In the genomic region with DNA sequence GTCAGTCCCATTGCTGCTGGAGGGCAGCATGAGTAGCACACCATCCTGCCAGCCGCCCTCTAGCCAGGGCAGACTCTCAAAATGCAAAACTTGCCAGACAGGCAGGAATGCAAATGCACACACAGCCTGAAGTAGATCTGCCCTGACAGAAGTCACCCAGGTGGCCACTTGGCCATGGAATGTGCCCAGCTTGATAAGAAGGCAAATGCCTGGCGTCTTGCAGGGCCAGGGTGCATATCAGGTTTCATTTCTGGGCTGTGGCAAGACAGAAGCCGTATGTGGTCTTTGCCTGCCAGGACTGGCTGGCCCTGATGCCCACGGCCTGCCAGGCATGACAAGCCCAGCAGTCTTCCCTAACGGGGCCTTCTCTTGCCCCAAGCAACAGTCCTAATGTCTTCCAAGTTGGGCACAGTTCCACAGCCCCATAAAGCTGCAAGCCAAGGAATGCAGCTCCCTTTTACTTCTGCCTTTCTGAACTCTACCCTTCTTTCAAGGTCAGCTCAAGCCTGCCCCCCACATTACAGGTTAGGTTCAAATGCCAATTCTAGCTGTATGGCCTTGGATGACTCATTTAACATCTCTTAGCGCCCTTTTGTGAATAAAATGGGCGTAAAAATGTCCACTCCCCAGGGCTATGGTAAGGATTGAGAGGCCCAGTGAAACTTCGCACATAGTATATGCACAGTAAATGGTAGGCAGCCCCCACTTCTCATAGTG, we compare ENCODE assay signal across 13 cellular contexts. TPM values are rescaled to one million over a fixed set of nuclear protein-coding genes. Genes with fewer than 3 reads are reported as not detected.
DNase-seq lines count a peak whose midpoint lies in the region; ATAC-seq, FAIRE-seq and TF ChIP-seq lines count a peak whose summit lies in the region.
"Had no signal": no experiment of that assay in that cellular context is flagged by ENCODE, and none has a peak within 500 bp of the region (broad histone marks: within the 10 kb centered on the region; RNA-seq: fewer than 3 reads in every experiment).

No MANE protein-coding gene starts in this region.

- H3K9me3 ChIP-seq in Panc1 (ENCODE audit: control insufficient read depth, insufficient read depth, low read depth, low read length) = no peaks in the 10 kb centered on the region
- no peaks in the 10 kb centered on the region for H3K9me3 ChIP-seq in stomach

- FAIRE-seq in GM12891 (lab: Jason Lieb, UNC) (no peak), RCC 7860 (lab: Jason Lieb, UNC) (no peak)

- H3K27ac ChIP-seq in Panc1 (ENCODE audit: low read length) (no peak overlapping the region), stomach (peak overlapping the region; percentile 72 to 79 (median 77))
- H3K27ac ChIP-seq: KMS-11 had no signal

- in situ Hi-C loops in Panc1 (cut with HindIII; ENCODE audit: low pct_unique_long_range_greater_than_20kb, low sequenced_read_pairs) = no loop called here

- TF ChIP-seq POLR2A in stomach (IDR thresholded peaks at IDR 0.05) (no peak), GM12891 (IDR thresholded peaks at IDR 0.05; ENCODE audit: low read depth, low read length) (no peak)

- no peaks in the 10 kb centered on the region for H3K4me1 ChIP-seq in Panc1 (ENCODE audit: control insufficient read depth, insufficient read depth, low read length)
- peaks cover 36 to 76% (median 56%) of the 10 kb centered on the region in 4 donors for H3K4me1 ChIP-seq in stomach

- peaks cover 7% of the 10 kb centered on the region; the same call in 1 of the 2 replicates for H3K27me3 ChIP-seq in Panc1 (ENCODE audit: control insufficient read depth, insufficient read depth, low read length)
- no peaks in the 10 kb centered on the region for H3K27me3 ChIP-seq in stomach

- ATAC-seq in Panc1 (peak; percentile 47; the same call in 1 of the 2 replicates), HG03565 (IDR thresholded peaks at IDR 0.05; ENCODE audit: unreplicated experiment) (no peak)
- ATAC-seq: activated T-cell treated with anti-CD3 and anti-CD28 coated beads, Interleukin-2, amount 50 U/mL, for 4 hours had no signal

- CTCF ChIA-PET in Panc1 (lab: Charles Lee) = no interaction called here

- TF ChIP-seq EP300 in stomach (IDR thresholded peaks at IDR 0.05) = no peak

- WGBS in stomach, 5 donors = 35 to 56% (median 46%) methylated on average over 8 of the region's 8 CpGs

- H3K4me3 ChIP-seq in Panc1 (ENCODE audit: low read depth in 2 of 2, low read length in 2 of 2) = no peak overlapping the region
- no peak overlapping the region for H3K4me3 ChIP-seq in stomach

- no peaks in the 10 kb centered on the region for H3K36me3 ChIP-seq in Panc1 (ENCODE audit: control insufficient read depth, insufficient read depth, low read length)
- H3K36me3 ChIP-seq in stomach = no peaks in the 10 kb centered on the region

- TF ChIP-seq CTCF in Panc1 (IDR thresholded peaks at IDR 0.05) (no peak), stomach (IDR thresholded peaks at IDR 0.05) (no peak)

- peak; percentile 14 for DNase-seq in NCI-H1092 (lab: John Stamatoyannopoulos, UW)
- no peak for DNase-seq in NCI-H1092 treated with DMSO at 0.1 percent for 48 hours (lab: John Stamatoyannopoulos, UW)
- no peak for DNase-seq in Panc1 (ENCODE audit: low read depth, low spot score)
- DNase-seq in iPS-NIHi11 (ENCODE audit: low spot score) = peak; percentile 36
- peak; percentile 91 for DNase-seq in stomach
- no peak for DNase-seq in GM12891 (ENCODE audit: insufficient read length, low spot score)
- DNase-seq in RCC 7860 (ENCODE audit: low spot score) = no peak
- DNase-seq: activated T-cell treated with anti-CD3 and anti-CD28 coated beads, Interleukin-2, amount 50 U/mL, for 4 hours; DND-41; midbrain had no signal

- intact Hi-C loops in Panc1 (cut with micrococcal nuclease; ENCODE audit: unreplicated experiment) (no loop called here), stomach (cut with DNase I; ENCODE audit: low total_unique reads) (no loop called here)

- POLR2A ChIA-PET in Panc1 (lab: Charles Lee) = no interaction called here

- BruUV-seq in Panc1 (replicated peaks; lab: Mats Ljungman, UMichigan) = no TSS peak

TF ChIP-seq in GM12891, 5 proteins besides CTCF, POLR2A, EP300 and RAD21:
- TF ChIP-seq POU2F2 (IDR thresholded peaks at IDR 0.05; ENCODE audit: low read depth, low read length) (no peak), SPI1 (IDR thresholded peaks at IDR 0.05; ENCODE audit: low read depth, low read length) (no peak), POLR2AphosphoS5 (IDR thresholded peaks at IDR 0.05; ENCODE audit: low read depth, low read length) (no peak), TAF1 (IDR thresholded peaks at IDR 0.05; ENCODE audit: low read depth, low read length) (no peak), PAX5 (IDR thresholded peaks at IDR 0.05; ENCODE audit: insufficient read depth, low read length, severe bottlenecking) (no peak)

RNA-seq across cellular contexts. Expression of a gene that starts 29.7 kb away (rescaled TPM):
- 0.64 TPM for total RNA-seq in Panc1 (2021; ENCODE audit: unreplicated experiment)
- 0.50 TPM for polyA plus RNA-seq in Panc1 (2012; ENCODE audit: insufficient read length)
- total RNA-seq in stomach = 1 to 10 TPM in 4 of 5 donors, under 1 TPM in 1; 0.58 to 7.6 (median 3.1) TPM
- polyA plus RNA-seq in stomach = 10 to 100 TPM in 1 of 3 donors, 1 to 10 TPM in 2; 3.3 to 10.1 (median 4.3) TPM
- polyA plus RNA-seq in GM12891 (2012; ENCODE audit: low read depth, missing spikeins) = 0.44 TPM
- total RNA-seq: A172; activated T-cell treated with anti-CD3 and anti-CD28 coated beads, Interleukin-2, amount 50 U/mL, for 4 hours had no signal

RNA-seq across cellular contexts. Expression of a gene that starts 51.0 kb away (rescaled TPM):
- total RNA-seq in Panc1 (2021; ENCODE audit: unreplicated experiment) = 0.18 TPM
- not detected for polyA plus RNA-seq in Panc1 (2012; ENCODE audit: insufficient read length)
- total RNA-seq in stomach = 10 to 100 TPM in 2 of 5 donors, 1 to 10 TPM in 2, not detected in 1; 2.8 to 43.2 (median 14.8) TPM
- 10 to 100 TPM in 1 of 3 donors, 1 to 10 TPM in 2; 7.0 to 12.3 (median 8.8) TPM for polyA plus RNA-seq in stomach
- 136 TPM for polyA plus RNA-seq in GM12891 (2012; ENCODE audit: low read depth, missing spikeins)
- total RNA-seq: A172 had no signal

Comparison
In these comparisons a context has a peak if more than half of its experiments do, and no peak if none do; other contexts are left out.
1. DNase-seq: peak in NCI-H1092 (single experiment), iPS-NIHi11 (single experiment) and stomach (single experiment); none in NCI-H1092 treated with DMSO at 0.1 percent for 48 hours (single experiment), Panc1 (single experiment), GM12891 (single experiment) and RCC 7860 (single experiment).